Comparison of ENCODE assay signal across 23 cellular contexts in genomic region chr2:236021497-236022057, GRCh38.
"Had no signal": no experiment of that assay in that cellular context is flagged by ENCODE, and none has a peak within 500 bp of the region (broad histone marks: within the 10 kb centered on the region; RNA-seq: fewer than 3 reads in every experiment).

No MANE protein-coding gene starts in this region.

- ATAC-seq: gastroesophageal sphincter; naive thymus-derived CD8-positive, alpha-beta T cell; sciatic nerve; stimulated activated memory B cell treated with anti-CD40 and anti-IgM and Interleukin-4, amounts not matched to agents 10 μg/mL and 1 μg/mL and 100 μg/mL, for 72 hours; upper lobe of right lung had no signal

- DNase-seq: cerebellar nuclear complex; dermis blood vessel endothelial cell; esophagus squamous epithelium; foreskin fibroblast; glutamatergic neuron; left ventricle myocardium inferior; mesenchymal stem cell; naive thymus-derived CD8-positive, alpha-beta T cell; retina; spleen; stimulated activated CD4-positive, alpha-beta T cell treated with anti-CD3 and anti-CD28 coated beads, Interleukin-15, amount 100 ng/mL, for 24 hours; stimulated activated CD4-positive, alpha-beta T cell treated with anti-CD3 and anti-CD28 coated beads, Interleukin-1b, Interleukin-23, amount 100 ng/mL, for 48 hours; stimulated activated CD4-positive, alpha-beta T cell treated with anti-CD3 and anti-CD28 coated beads, Interleukin-4, amount 100 ng/mL, for 24 hours; tibial artery; upper lobe of right lung had no signal

- H3K27ac ChIP-seq: esophagus squamous epithelium, gastroesophageal sphincter, left ventricle myocardium inferior, parathyroid adenoma, prostate gland, spleen, tibial artery, upper lobe of right lung, vagina had no signal

- H3K9me3 Mint-ChIP-seq: stimulated activated memory B cell treated with anti-CD40 and anti-IgM and Interleukin-4, amounts not matched to agents 10 μg/mL and 1 μg/mL and 100 μg/mL, for 72 hours; stimulated activated naive CD8-positive, alpha-beta T cell treated with anti-CD3 and anti-CD28 coated beads, Interleukin-15, Interleukin-2, amounts not matched to agents 100 ng/mL and 50 ng/mL, for 24 hours had no signal

- H3K4me1 ChIP-seq: parathyroid adenoma, prostate gland, spleen, tibial artery, upper lobe of right lung, vagina had no signal

- H3K36me3 ChIP-seq: esophagus squamous epithelium, left ventricle myocardium inferior, prostate gland, spleen, tibial artery, upper lobe of right lung, vagina had no signal

- H3K36me3 Mint-ChIP-seq: naive thymus-derived CD8-positive, alpha-beta T cell; stimulated activated memory B cell treated with anti-CD40 and anti-IgM and Interleukin-4, amounts not matched to agents 10 μg/mL and 1 μg/mL and 100 μg/mL, for 72 hours had no signal

- H3K4me1 Mint-ChIP-seq: naive thymus-derived CD8-positive, alpha-beta T cell; stimulated activated memory B cell treated with anti-CD40 and anti-IgM and Interleukin-4, amounts not matched to agents 10 μg/mL and 1 μg/mL and 100 μg/mL, for 72 hours had no signal

- H3K27me3 ChIP-seq: esophagus squamous epithelium, gastroesophageal sphincter, spleen, tibial artery, upper lobe of right lung, vagina had no signal

- H3K9me3 ChIP-seq: esophagus squamous epithelium, gastroesophageal sphincter, left ventricle myocardium inferior, prostate gland, spleen, tibial artery, upper lobe of right lung, vagina had no signal

- H3K4me3 Mint-ChIP-seq: naive thymus-derived CD8-positive, alpha-beta T cell; stimulated activated memory B cell treated with anti-CD40 and anti-IgM and Interleukin-4, amounts not matched to agents 10 μg/mL and 1 μg/mL and 100 μg/mL, for 72 hours; stimulated activated naive CD8-positive, alpha-beta T cell treated with anti-CD3 and anti-CD28 coated beads, Interleukin-15, Interleukin-2, amounts not matched to agents 100 ng/mL and 50 ng/mL, for 24 hours had no signal

- H3K4me3 ChIP-seq: esophagus squamous epithelium, gastroesophageal sphincter, left ventricle myocardium inferior, lung, prostate gland, spleen, tibial artery, upper lobe of right lung, vagina had no signal

- H3K9ac ChIP-seq: parathyroid adenoma had no signal

- H3K79me2 ChIP-seq: parathyroid adenoma had no signal

- H3K27ac Mint-ChIP-seq: naive thymus-derived CD8-positive, alpha-beta T cell; stimulated activated memory B cell treated with anti-CD40 and anti-IgM and Interleukin-4, amounts not matched to agents 10 μg/mL and 1 μg/mL and 100 μg/mL, for 72 hours; stimulated activated naive CD8-positive, alpha-beta T cell treated with anti-CD3 and anti-CD28 coated beads, Interleukin-15, Interleukin-2, amounts not matched to agents 100 ng/mL and 50 ng/mL, for 24 hours had no signal
